ENCODE assay signal across 25 cellular contexts in genomic region chr1:7555391-7556185, GRCh38.
DNase-seq lines count a peak whose midpoint lies in the region; ATAC-seq, FAIRE-seq and TF ChIP-seq lines count a peak whose summit lies in the region.
"Had no signal": no experiment of that assay in that cellular context is flagged by ENCODE, and none has a peak within 500 bp of the region (broad histone marks: within the 10 kb centered on the region; RNA-seq: fewer than 3 reads in every experiment).

No MANE protein-coding gene starts in this region.

- no peak overlapping the region for H3K27ac ChIP-seq in osteoblast (ENCODE audit: low read depth, low read length)
- H3K27ac ChIP-seq: esophagus squamous epithelium, gastroesophageal sphincter, pancreas, Peyer's patch, right lobe of liver, uterus had no signal

- H3K9me3 ChIP-seq in osteoblast (ENCODE audit: low read depth, low read length), result no peaks in the 10 kb centered on the region
- H3K9me3 ChIP-seq: Caco-2, esophagus squamous epithelium, gastroesophageal sphincter, pancreas, Peyer's patch, right lobe of liver, uterus had no signal

- no peak for DNase-seq in activated naive CD8-positive, alpha-beta T cell treated with anti-CD3 and anti-CD28 coated beads, Interleukin-2, amount 10 ng/mL, durations not matched to agents 7 days and 5 days
- DNase-seq in activated naive CD8-positive, alpha-beta T cell treated with anti-CD3 and anti-CD28 coated beads for 36 hours, result no peak
- DNase-seq in M059J (ENCODE audit: low read depth), result peak; percentile 73
- peak; percentile 84 for DNase-seq in bronchial epithelial cell (ENCODE audit: low read depth)
- DNase-seq in osteoblast (ENCODE audit: insufficient read length, low spot score, missing footprints), result peak; percentile 47
- DNase-seq: activated CD4-positive, CD25-positive, alpha-beta regulatory T cell treated with anti-CD3 and anti-CD28 coated beads, Interleukin-2, amount 50 U/mL, for 72 hours; activated T-cell treated with anti-CD3 and anti-CD28 coated beads, Interleukin-2, amount 50 U/mL, for 48 hours; Caco-2; effector CD8-positive, alpha-beta T cell; esophagus squamous epithelium; Kasumi-1; natural killer cell; NCI-H2081; NK-92 treated with Interleukin-12 subunit alpha and Interleukin-12 subunit beta, amount 100 ng/mL, for 24 hours; pancreas; uterus had no signal

- H3K36me3 Mint-ChIP-seq in activated naive CD8-positive, alpha-beta T cell treated with anti-CD3 and anti-CD28 coated beads, Interleukin-2, amount 10 ng/mL, durations not matched to agents 7 days and 5 days, result no peaks in the 10 kb centered on the region
- H3K36me3 Mint-ChIP-seq in activated naive CD8-positive, alpha-beta T cell treated with anti-CD3 and anti-CD28 coated beads for 36 hours, result no peaks in the 10 kb centered on the region
- H3K36me3 Mint-ChIP-seq: activated naive CD4-positive, alpha-beta T cell treated with anti-CD3 and anti-CD28 coated beads, Interleukin-2, amount 50 U/mL, for 24 hours; natural killer cell had no signal

- POLR2A ChIA-PET in activated naive CD8-positive, alpha-beta T cell treated with anti-CD3 and anti-CD28 coated beads, Interleukin-2, amount 10 ng/mL, durations not matched to agents 7 days and 5 days (lab: Charles Lee), result no interaction called here

- peaks cover 10% of the 10 kb centered on the region for H3K27me3 Mint-ChIP-seq in activated naive CD8-positive, alpha-beta T cell treated with anti-CD3 and anti-CD28 coated beads, Interleukin-2, amount 10 ng/mL, durations not matched to agents 7 days and 5 days
- peaks cover 13% of the 10 kb centered on the region for H3K27me3 Mint-ChIP-seq in activated naive CD8-positive, alpha-beta T cell treated with anti-CD3 and anti-CD28 coated beads for 36 hours

- no peaks in the 10 kb centered on the region for H3K27me3 ChIP-seq in bronchial epithelial cell (ENCODE audit: control insufficient read depth, insufficient read depth, low read length)
- H3K27me3 ChIP-seq in osteoblast (ENCODE audit: insufficient read depth, low read length), result no peaks in the 10 kb centered on the region
- H3K27me3 ChIP-seq: pancreas, Peyer's patch, right lobe of liver, uterus had no signal

- no peak for ATAC-seq in activated naive CD8-positive, alpha-beta T cell treated with anti-CD3 and anti-CD28 coated beads, Interleukin-2, amount 10 ng/mL, durations not matched to agents 7 days and 5 days (ENCODE audit: low read depth)
- ATAC-seq in HG03280 (IDR thresholded peaks at IDR 0.05; ENCODE audit: unreplicated experiment) (no peak), GM18873 (IDR thresholded peaks at IDR 0.05; ENCODE audit: low FRiP score, unreplicated experiment) (no peak), HG03520 (IDR thresholded peaks at IDR 0.05; ENCODE audit: unreplicated experiment) (no peak)
- ATAC-seq: gastroesophageal sphincter, right lobe of liver had no signal

- no peaks in the 10 kb centered on the region for H4K20me1 ChIP-seq in osteoblast (ENCODE audit: insufficient read depth, low read length)

- H3K4me1 Mint-ChIP-seq in activated naive CD8-positive, alpha-beta T cell treated with anti-CD3 and anti-CD28 coated beads, Interleukin-2, amount 10 ng/mL, durations not matched to agents 7 days and 5 days, result peaks cover 3% of the 10 kb centered on the region
- H3K4me1 Mint-ChIP-seq in activated naive CD8-positive, alpha-beta T cell treated with anti-CD3 and anti-CD28 coated beads for 36 hours, result peaks cover 6% of the 10 kb centered on the region
- H3K4me1 Mint-ChIP-seq: activated naive CD4-positive, alpha-beta T cell treated with anti-CD3 and anti-CD28 coated beads, Interleukin-2, amount 50 U/mL, for 24 hours had no signal

- H3K27ac Mint-ChIP-seq in activated naive CD8-positive, alpha-beta T cell treated with anti-CD3 and anti-CD28 coated beads, Interleukin-2, amount 10 ng/mL, durations not matched to agents 7 days and 5 days, result peak overlapping the region; percentile 53
- H3K27ac Mint-ChIP-seq in activated naive CD8-positive, alpha-beta T cell treated with anti-CD3 and anti-CD28 coated beads for 36 hours, result no peak overlapping the region

- H3K4me2 ChIP-seq in osteoblast (ENCODE audit: insufficient read depth, low read length), result no peak overlapping the region

- H3K4me3 Mint-ChIP-seq in activated naive CD8-positive, alpha-beta T cell treated with anti-CD3 and anti-CD28 coated beads, Interleukin-2, amount 10 ng/mL, durations not matched to agents 7 days and 5 days, result no peak overlapping the region
- no peak overlapping the region for H3K4me3 Mint-ChIP-seq in activated naive CD8-positive, alpha-beta T cell treated with anti-CD3 and anti-CD28 coated beads for 36 hours
- H3K4me3 Mint-ChIP-seq: activated naive CD4-positive, alpha-beta T cell treated with anti-CD3 and anti-CD28 coated beads, Interleukin-2, amount 50 U/mL, for 24 hours; natural killer cell had no signal

- no peaks in the 10 kb centered on the region for H3K79me2 ChIP-seq in osteoblast (ENCODE audit: insufficient read depth, low read length)

- H3K9me3 Mint-ChIP-seq in activated naive CD8-positive, alpha-beta T cell treated with anti-CD3 and anti-CD28 coated beads, Interleukin-2, amount 10 ng/mL, durations not matched to agents 7 days and 5 days, result peaks cover 2% of the 10 kb centered on the region
- no peaks in the 10 kb centered on the region for H3K9me3 Mint-ChIP-seq in activated naive CD8-positive, alpha-beta T cell treated with anti-CD3 and anti-CD28 coated beads for 36 hours
- H3K9me3 Mint-ChIP-seq: activated naive CD4-positive, alpha-beta T cell treated with anti-CD3 and anti-CD28 coated beads, Interleukin-2, amount 50 U/mL, for 24 hours; natural killer cell had no signal

- H3K4me1 ChIP-seq in osteoblast (ENCODE audit: insufficient read depth, low read length), result peaks cover 16% of the 10 kb centered on the region
- H3K4me1 ChIP-seq: Caco-2, gastroesophageal sphincter, pancreas had no signal

- no peak overlapping the region for H3K4me3 ChIP-seq in bronchial epithelial cell (ENCODE audit: low read depth, low read length)
- no peak overlapping the region for H3K4me3 ChIP-seq in osteoblast (ENCODE audit: insufficient read depth, low read length)
- H3K4me3 ChIP-seq: esophagus squamous epithelium, gastroesophageal sphincter, pancreas, Peyer's patch, right lobe of liver, uterus had no signal

- no peak overlapping the region for H2AFZ ChIP-seq in osteoblast (ENCODE audit: low read length)

- TF ChIP-seq CTCF in bronchial epithelial cell (IDR thresholded peaks at IDR 0.05; ENCODE audit: insufficient read depth, low read length, severe bottlenecking), result no peak
- no peak for TF ChIP-seq CTCF in osteoblast (IDR thresholded peaks at IDR 0.05; ENCODE audit: extremely low read depth, low read depth, low read length)

- no peak for FAIRE-seq in bronchial epithelial cell (lab: Jason Lieb, UNC)
- FAIRE-seq: astrocyte, GM12891, pancreas had no signal

- H3K36me3 ChIP-seq in bronchial epithelial cell (ENCODE audit: control insufficient read depth, insufficient read depth, low read length), result no peaks in the 10 kb centered on the region
- H3K36me3 ChIP-seq in osteoblast (ENCODE audit: insufficient read depth, low read length), result no peaks in the 10 kb centered on the region
- H3K36me3 ChIP-seq: esophagus squamous epithelium, gastroesophageal sphincter, pancreas, Peyer's patch, right lobe of liver, uterus had no signal

Comparison
In these comparisons a context has a peak if more than half of its experiments do, and no peak if none do; other contexts are left out.
1. DNase-seq: peak in M059J (single experiment), bronchial epithelial cell (single experiment) and osteoblast (single experiment); none in activated naive CD8-positive, alpha-beta T cell treated with anti-CD3 and anti-CD28 coated beads, Interleukin-2, amount 10 ng/mL, durations not matched to agents 7 days and 5 days (single experiment) and activated naive CD8-positive, alpha-beta T cell treated with anti-CD3 and anti-CD28 coated beads for 36 hours (single experiment).